12 cellular contexts compared by ENCODE assay signal in the genomic region with DNA sequence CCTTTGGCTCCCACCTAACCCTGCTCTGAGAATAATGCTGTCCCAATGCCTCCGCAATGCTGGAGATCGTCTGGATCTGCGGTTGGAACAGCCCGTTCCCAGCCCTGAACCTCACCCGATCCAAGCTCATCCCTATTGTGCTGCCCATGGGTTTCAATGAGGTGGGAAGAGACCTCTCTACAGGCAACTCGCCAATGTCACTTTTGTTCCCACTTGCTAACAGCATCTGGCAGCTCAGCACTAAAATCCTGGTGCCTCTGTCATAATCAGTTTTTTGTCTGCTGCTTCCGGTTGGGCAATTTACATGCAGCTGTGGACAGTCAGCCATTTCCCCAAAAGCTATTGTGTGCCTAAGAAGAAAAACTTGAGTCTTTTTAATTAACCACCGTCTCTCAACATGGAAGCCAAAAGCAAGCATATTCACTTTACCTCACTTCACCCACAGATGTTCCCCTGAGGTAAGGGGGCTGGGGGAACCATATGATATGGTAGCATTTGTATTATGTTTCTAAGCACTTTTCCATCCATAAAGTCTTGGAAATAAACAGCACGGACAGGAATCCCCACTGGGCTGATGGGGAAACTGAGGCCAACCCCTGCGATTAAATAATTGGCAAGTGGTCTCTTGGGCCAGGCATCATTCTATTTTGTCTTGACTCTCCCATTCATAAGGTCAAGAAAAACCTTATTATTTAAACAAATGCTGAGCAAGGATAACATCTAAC.
A peak's percentile ranks its signal among the peaks of the same experiment; 100 is the strongest.
DNase-seq lines count a peak whose midpoint lies in the region; ATAC-seq and TF ChIP-seq lines count a peak whose summit lies in the region.
"Had no signal": no experiment of that assay in that cellular context is flagged by ENCODE, and none has a peak within 500 bp of the region (broad histone marks: within the 10 kb centered on the region; RNA-seq: fewer than 3 reads in every experiment).

No MANE protein-coding gene starts in this region.

- peaks cover 21% of the 10 kb centered on the region for H3K4me1 Mint-ChIP-seq in nephron progenitor cell

- H3K4me3 Mint-ChIP-seq in nephron progenitor cell: no peak overlapping the region

- H3K9me3 Mint-ChIP-seq in nephron progenitor cell: no peaks in the 10 kb centered on the region

- no peaks in the 10 kb centered on the region for H3K36me3 Mint-ChIP-seq in nephron progenitor cell (ENCODE audit: low read depth)

- H3K27me3 Mint-ChIP-seq in nephron progenitor cell (ENCODE audit: low read depth, poor library complexity): peaks cover 3% of the 10 kb centered on the region

- DNase-seq in DMS53 (lab: John Stamatoyannopoulos, UW) (peak; percentile 2), DMS53 treated with DMSO at 0.1 percent for 48 hours (lab: John Stamatoyannopoulos, UW; ENCODE audit: unreplicated experiment) (no peak), NCI-H748 treated with DMSO at 0.1 percent for 48 hours (lab: John Stamatoyannopoulos, UW) (peak; percentile 41), fibroblast of pulmonary artery (ENCODE audit: low read depth) (peak; percentile 56), retina (peak; percentile 34), nephron progenitor cell (no peak)
- DNase-seq: dermis blood vessel endothelial cell, DMS79, NCI-H1048, T1000 had no signal

- ATAC-seq in HG02588 (IDR thresholded peaks at IDR 0.05; ENCODE audit: unreplicated experiment) (no peak), GM18858 (IDR thresholded peaks at IDR 0.05; ENCODE audit: unreplicated experiment) (no peak)

- no peak overlapping the region for H3K4me3 ChIP-seq in fibroblast of pulmonary artery (replicated peaks; ENCODE audit: low read depth, low read length)

- H3K27ac Mint-ChIP-seq in nephron progenitor cell: no peak overlapping the region

- TF ChIP-seq CTCF in fibroblast of pulmonary artery (IDR thresholded peaks at IDR 0.05; ENCODE audit: low read length, missing control alignments) (no peak), nephron progenitor cell (IDR thresholded peaks at IDR 0.05) (no peak)

Comparison
In these comparisons a context has a peak if more than half of its experiments do, and no peak if none do; other contexts are left out.
1. DNase-seq: peak in DMS53 (single experiment), NCI-H748 treated with DMSO at 0.1 percent for 48 hours (single experiment), fibroblast of pulmonary artery (single experiment) and retina (single experiment); none in DMS53 treated with DMSO at 0.1 percent for 48 hours (single experiment) and nephron progenitor cell (single experiment).